8 cellular contexts compared by ENCODE assay signal in genomic region chr4:53377319-53378170, GRCh38. TPM values are rescaled to one million over a fixed set of nuclear protein-coding genes. Genes with fewer than 3 reads are reported as not detected.
DNase-seq lines count a peak whose midpoint lies in the region; ATAC-seq, FAIRE-seq and TF ChIP-seq lines count a peak whose summit lies in the region.

Gene FIP1L1, plus strand, starts transcription at chr4:53377641. Its CDS starts 198 bp downstream, at chr4:53377839.

- peak within 1 kb of the TSS; percentile 98 for H3K4me3 ChIP-seq in ACC112 (ENCODE audit: low read depth, low read length)
- H3K4me3 ChIP-seq in WI38 (ENCODE audit: low read depth, low read length): peak within 1 kb of the TSS; percentile 87
- peak within 1 kb of the TSS; percentile 99 for H3K4me3 ChIP-seq in bronchial epithelial cell (ENCODE audit: low read depth, low read length)
- peak within 1 kb of the TSS; percentile 98 to 100 for H3K4me3 ChIP-seq in small intestine (ENCODE audit: low read depth in 1 of 2, low read length in 2 of 2)

- peak within 1 kb of the TSS; percentile 94 for H2AFZ ChIP-seq in ACC112 (ENCODE audit: low read length, unreplicated experiment)

- TF ChIP-seq CTCF in WI38 (IDR thresholded peaks at IDR 0.05; ENCODE audit: low read depth, low read length) (no peak), bronchial epithelial cell (IDR thresholded peaks at IDR 0.05; ENCODE audit: insufficient read depth, low read length, severe bottlenecking) (no peak)

- H3K27me3 ChIP-seq in ACC112 (ENCODE audit: insufficient read depth, low read length) (no peaks in the 10 kb centered on the region), bronchial epithelial cell (ENCODE audit: control insufficient read depth, insufficient read depth, low read length) (no peaks in the 10 kb centered on the region), small intestine (ENCODE audit: control insufficient read depth in 2 of 2, insufficient read depth in 2 of 2, low read length in 2 of 2) (no peaks in the 10 kb centered on the region)

- peaks cover 7% of the 10 kb centered on the region for H3K36me3 ChIP-seq in ACC112 (ENCODE audit: insufficient read depth, low read length)
- H3K36me3 ChIP-seq in bronchial epithelial cell (ENCODE audit: control insufficient read depth, insufficient read depth, low read length): peaks cover 3% of the 10 kb centered on the region
- no peaks in the 10 kb centered on the region for H3K36me3 ChIP-seq in small intestine (ENCODE audit: control insufficient read depth in 2 of 2, insufficient read depth in 2 of 2, low read length in 2 of 2)

- no peaks in the 10 kb centered on the region for H3K9me3 ChIP-seq in small intestine (ENCODE audit: control insufficient read depth, low read depth)

- peaks cover 47% of the 10 kb centered on the region for H3K79me2 ChIP-seq in ACC112 (ENCODE audit: control insufficient read depth, insufficient read depth, low read length, unreplicated experiment)

- peak within 1 kb of the TSS; percentile 48; the same call in 1 of the 2 replicates for H3K27ac ChIP-seq in ACC112 (ENCODE audit: low read depth, low read length)
- H3K27ac ChIP-seq in small intestine (ENCODE audit: low read depth in 1 of 2, low read length in 1 of 2): peak within 1 kb of the TSS; percentile 92 to 95

- ATAC-seq in GM18868 (IDR thresholded peaks at IDR 0.05; ENCODE audit: unreplicated experiment) (peak; percentile 86), HG03108 (IDR thresholded peaks at IDR 0.05; ENCODE audit: unreplicated experiment) (peak; percentile 89)

- FAIRE-seq in bronchial epithelial cell (lab: Jason Lieb, UNC): no peak
- no peak for FAIRE-seq in small intestine (lab: Jason Lieb, UNC)

- peak; percentile 86 for DNase-seq in NCI-H2196 (lab: John Stamatoyannopoulos, UW; ENCODE audit: unreplicated experiment)
- DNase-seq in bronchial epithelial cell (ENCODE audit: low read depth): peak; percentile 86
- DNase-seq in iPS-NIHi11 (ENCODE audit: low spot score): peak; percentile 98
- peak; percentile 95 for DNase-seq in small intestine

- 0% methylated on average over 79 to 85 of the region's 85 CpGs for WGBS in small intestine, 3 donors

- peaks cover 17% of the 10 kb centered on the region for H3K4me1 ChIP-seq in ACC112 (ENCODE audit: control insufficient read depth, insufficient read depth, low read length, unreplicated experiment)
- H3K4me1 ChIP-seq in small intestine (ENCODE audit: control insufficient read depth in 2 of 2, insufficient read depth in 1 of 2, low read depth in 1 of 2, low read length in 1 of 2): peaks cover 0 to 7% of the 10 kb centered on the region in 2 donors

RNA-seq across cellular contexts. Expression of gene FIP1L1, which starts in this region (rescaled TPM):
- total RNA-seq in bronchial epithelial cell: 46.3 and 73.5 TPM in 2 replicates
- polyA plus RNA-seq in small intestine: 10 to 100 TPM; 17.0 to 26.6 (median 26.5) TPM

Comparison
In these comparisons a context has a peak if more than half of its experiments do, and no peak if none do; other contexts are left out.
1. Peak in every context shown above with its lines: DNase-seq, ATAC-seq, H3K4me3 ChIP-seq and H3K27ac ChIP-seq.